9 cellular contexts compared by ENCODE assay signal in genomic region chr19:6811906-6812305, GRCh38. TPM values are rescaled to one million over a fixed set of nuclear protein-coding genes. Genes with fewer than 3 reads are reported as not detected.
DNase-seq lines count a peak whose midpoint lies in the region; ATAC-seq, FAIRE-seq and TF ChIP-seq lines count a peak whose summit lies in the region.
"Had no signal": no experiment of that assay in that cellular context is flagged by ENCODE, and none has a peak within 500 bp of the region (broad histone marks: within the 10 kb centered on the region; RNA-seq: fewer than 3 reads in every experiment).

No MANE protein-coding gene starts in this region.

- H3K9ac ChIP-seq in GM23248: no peak overlapping the region
- H3K9ac ChIP-seq in kidney (ENCODE audit: low read length in 2 of 2): no peak overlapping the region

- H3K4me3 ChIP-seq in GM23248 (no peak overlapping the region), SJCRH30 (peak overlapping the region; percentile 24), kidney (ENCODE audit: low read length in 2 of 2) (no peak overlapping the region)
- H3K4me3 ChIP-seq: lung had no signal

- ATAC-seq in HG03135 (IDR thresholded peaks at IDR 0.05; ENCODE audit: unreplicated experiment): no peak

- H4K20me1 ChIP-seq in GM23248 (ENCODE audit: insufficient read depth): no peaks in the 10 kb centered on the region

- FAIRE-seq in kidney (lab: Jason Lieb, UNC): no peak

- H3K27me3 ChIP-seq in GM23248 (replicated peaks; ENCODE audit: insufficient read depth) (peaks cover 3% of the 10 kb centered on the region; the same call in 1 of the 2 replicates), SJCRH30 (no peaks in the 10 kb centered on the region)

- H3K79me2 ChIP-seq in GM23248 (ENCODE audit: insufficient read depth): no peaks in the 10 kb centered on the region

- intact Hi-C loops in kidney (cut with DNase I): no loop called here

- in situ Hi-C loops in GM23248 (cut with MboI): no loop called here

- peak overlapping the region; percentile 86 for H2AFZ ChIP-seq in GM23248

- TF ChIP-seq CTCF in kidney (IDR thresholded peaks at IDR 0.05; ENCODE audit: borderline replicate concordance, extremely low read depth, insufficient read depth): no peak

- peak; percentile 69 for DNase-seq in A172 (ENCODE audit: low spot score)
- peak; percentile 76 for DNase-seq in GM23248
- DNase-seq in SJCRH30: peak; percentile 57 to 74
- DNase-seq in fibroblast of the conjunctiva (ENCODE audit: low read depth): peak; percentile 38
- DNase-seq in stimulated activated naive CD4-positive, alpha-beta T cell (lab: John Stamatoyannopoulos, UW): no peak
- no peak for DNase-seq in iPS-NIHi7 (ENCODE audit: extremely low spot score)
- DNase-seq in kidney: no peak

- no peaks in the 10 kb centered on the region for H3K9me2 ChIP-seq in GM23248 (ENCODE audit: insufficient read depth)

- H3K9me3 ChIP-seq in GM23248 (ENCODE audit: low read depth) (no peaks in the 10 kb centered on the region), SJCRH30 (replicated peaks) (peaks cover 4% of the 10 kb centered on the region; the same call in 1 of the 2 replicates), kidney (ENCODE audit: control insufficient read depth in 1 of 2, low read length in 2 of 2) (peaks cover 0 to 2% of the 10 kb centered on the region in 2 donors)

- no peaks in the 10 kb centered on the region for H3K36me3 ChIP-seq in GM23248 (ENCODE audit: low read depth)
- H3K36me3 ChIP-seq in SJCRH30: no peaks in the 10 kb centered on the region
- no peaks in the 10 kb centered on the region for H3K36me3 ChIP-seq in kidney (ENCODE audit: control insufficient read depth in 1 of 2, insufficient read depth in 2 of 2, low read length in 2 of 2)

- H3K4me2 ChIP-seq in GM23248 (ENCODE audit: unreplicated experiment): no peak overlapping the region

- WGBS in GM23248 (ENCODE audit: low coverage in 1 of 2, low lambda C conversion rate in 2 of 2, missing lambda C conversion rate in 2 of 2), 2 experiments: 0% methylated on average over 2 of the region's 2 CpGs

- H3F3A ChIP-seq in GM23248 (ENCODE audit: insufficient read depth): no peaks in the 10 kb centered on the region

- H3K4me1 ChIP-seq in GM23248 (ENCODE audit: insufficient read depth) (no peaks in the 10 kb centered on the region), SJCRH30 (no peaks in the 10 kb centered on the region), kidney (ENCODE audit: control insufficient read depth in 1 of 2, insufficient read depth in 1 of 2, low read depth in 1 of 2, low read length in 2 of 2) (no peaks in the 10 kb centered on the region)

- no peak overlapping the region for H3K27ac ChIP-seq in GM23248
- H3K27ac ChIP-seq in SJCRH30: no peak overlapping the region
- no peak overlapping the region for H3K27ac ChIP-seq in kidney (ENCODE audit: low read depth in 2 of 2, low read length in 2 of 2)

RNA-seq across cellular contexts. Expression of gene VAV1, which starts 39.4 kb away (rescaled TPM):
- total RNA-seq in A172 (2014; rRNA removed; shearing (Covaris generic)): 0.14 TPM in 1 of 2 replicates, not detected in the other
- total RNA-seq in GM23248 (2014; rRNA removed; shearing (Covaris generic)): not detected in 2 replicates
- polyA plus RNA-seq in GM23248 (2016; fragmentation: Nextera tagmentation; extraction: Ambion mirVana) (not detected in 2 replicates), kidney (ENCODE audit: insufficient read depth, low read depth, low replicate concordance) (0.90 TPM)
- not detected in 2 replicates for total RNA-seq in SJCRH30 (2014; rRNA removed; shearing (Covaris generic))
- total RNA-seq in kidney: 15.5 TPM

RNA-seq across cellular contexts. Expression of gene SH2D3A, which starts 44.7 kb away (rescaled TPM):
- not detected in 2 replicates for total RNA-seq in A172 (2014; rRNA removed; shearing (Covaris generic))
- not detected in 2 replicates for total RNA-seq in GM23248 (2014; rRNA removed; shearing (Covaris generic))
- polyA plus RNA-seq in GM23248 (2016; fragmentation: Nextera tagmentation; extraction: Ambion mirVana) (0.18 TPM in 1 of 2 replicates, not detected in the other), kidney (ENCODE audit: insufficient read depth, low read depth, low replicate concordance) (12.5 TPM)
- not detected in 2 replicates for total RNA-seq in SJCRH30 (2014; rRNA removed; shearing (Covaris generic))
- total RNA-seq in kidney: 35.4 TPM

Comparison
In these comparisons a context has a peak if more than half of its experiments do, and no peak if none do; other contexts are left out.
1. DNase-seq: peak in A172 (single experiment), GM23248 (single experiment), SJCRH30 (2 of 2) and fibroblast of the conjunctiva (single experiment); none in stimulated activated naive CD4-positive, alpha-beta T cell (0 of 6), iPS-NIHi7 (single experiment) and kidney (single experiment).
2. RNA of gene VAV1, which starts 39.4 kb away (total RNA-seq): 15.5 TPM in kidney (single experiment); 0.14 TPM in A172, not detected in GM23248 and not detected in SJCRH30; every median in the first group is over 10 times any median in the second.
3. RNA of gene SH2D3A, which starts 44.7 kb away (total RNA-seq): 35.4 TPM in kidney (single experiment); not detected in A172, not detected in GM23248 and not detected in SJCRH30; every median in the first group is over 10 times any median in the second.